ENCODE assay signal across 24 cellular contexts in the genomic region with DNA sequence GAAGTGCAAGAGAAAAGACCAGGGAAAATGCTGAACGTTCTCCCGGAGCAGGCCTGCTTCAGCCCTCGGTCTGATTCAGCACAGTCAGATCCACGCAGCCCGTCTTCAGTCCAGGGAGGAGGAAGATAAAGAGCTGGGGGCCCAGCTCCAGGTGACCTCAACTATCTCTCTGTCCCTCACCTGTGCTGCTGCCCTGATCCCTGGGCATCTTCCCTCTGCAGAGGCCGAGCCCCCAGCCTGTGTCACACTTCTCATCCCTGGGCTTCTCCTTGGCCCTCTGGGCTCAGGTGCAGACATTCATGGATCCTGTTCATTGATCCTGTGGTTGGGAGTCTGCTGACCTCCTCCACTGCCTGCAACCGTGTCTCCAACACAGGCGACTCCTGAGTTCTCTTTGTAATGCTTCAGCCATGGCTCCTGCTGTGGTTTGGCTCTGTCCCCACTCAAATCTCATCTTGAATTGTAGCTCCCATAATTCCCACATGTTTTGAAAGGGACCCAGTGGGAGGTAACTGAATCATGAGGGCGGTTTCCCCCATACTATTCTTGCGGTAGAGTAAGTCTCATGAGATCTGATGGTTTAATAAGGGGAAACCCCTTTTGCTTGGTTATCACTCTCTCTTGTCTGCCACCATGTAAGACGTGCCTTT. TPM values are rescaled to one million over a fixed set of nuclear protein-coding genes. Genes with fewer than 3 reads are reported as not detected.
DNase-seq lines count a peak whose midpoint lies in the region; ATAC-seq, FAIRE-seq and TF ChIP-seq lines count a peak whose summit lies in the region.
"Had no signal": no experiment of that assay in that cellular context is flagged by ENCODE, and none has a peak within 500 bp of the region (broad histone marks: within the 10 kb centered on the region; RNA-seq: fewer than 3 reads in every experiment).

No MANE protein-coding gene starts in this region.

- peaks cover 99% of the 10 kb centered on the region for H3K4me1 Mint-ChIP-seq in HFFc6 (ENCODE audit: low read depth)
- peaks cover 86% of the 10 kb centered on the region for H3K4me1 Mint-ChIP-seq in astrocyte (ENCODE audit: low read depth, unreplicated experiment)
- peaks cover 0 to under 1% of the 10 kb centered on the region in 2 donors for H3K4me1 Mint-ChIP-seq in stimulated activated naive B cell treated with anti-CD40 and anti-IgM and Interleukin-4, amounts not matched to agents 10 μg/mL and 1 μg/mL and 100 μg/mL, for 72 hours
- H3K4me1 Mint-ChIP-seq: activated CD8-positive, alpha-beta memory T cell treated with anti-CD3 and anti-CD28 coated beads, Interleukin-2, amount 10 ng/mL, durations not matched to agents 7 days and 5 days had no signal

- H3K36me3 ChIP-seq in astrocyte (ENCODE audit: insufficient read depth, low read length): peaks cover 22% of the 10 kb centered on the region
- H3K36me3 ChIP-seq: adrenal gland, Peyer's patch, spleen had no signal

- DNase-seq in HFFc6 (no peak), astrocyte (ENCODE audit: low read depth) (peak; percentile 78), glomerular visceral epithelial cell (ENCODE audit: extremely low spot score) (peak; percentile 76), ureter (ENCODE audit: low spot score) (no peak), NCI-H446 (lab: John Stamatoyannopoulos, UW) (no peak)
- no peak for DNase-seq in stimulated activated naive B cell treated with anti-CD40 and anti-IgM and Interleukin-4, amounts not matched to agents 10 μg/mL and 1 μg/mL and 100 μg/mL, for 72 hours
- DNase-seq: activated CD8-positive, alpha-beta memory T cell treated with anti-CD3 and anti-CD28 coated beads, Interleukin-2, amount 10 ng/mL, durations not matched to agents 7 days and 5 days; activated effector memory CD4-positive, alpha-beta T cell treated with Interleukin-2 at 50 U/mL for 16 hours; CD4-positive, alpha-beta memory T cell; cerebellar nuclear complex; hypothalamus; kidney; NCI-H187 treated with DMSO at 0.1 percent for 48 hours; psoas muscle; spleen; T-helper 9 cell had no signal

- peak overlapping the region; percentile 40 for H3K9ac ChIP-seq in astrocyte (ENCODE audit: low read length)

- peaks cover 84% of the 10 kb centered on the region for H3K79me2 ChIP-seq in astrocyte (ENCODE audit: insufficient read depth, low read length)

- H3K9me3 Mint-ChIP-seq in HFFc6 (no peaks in the 10 kb centered on the region), astrocyte (ENCODE audit: unreplicated experiment) (no peaks in the 10 kb centered on the region)
- peaks cover 6 to 12% of the 10 kb centered on the region in 2 donors for H3K9me3 Mint-ChIP-seq in stimulated activated naive B cell treated with anti-CD40 and anti-IgM and Interleukin-4, amounts not matched to agents 10 μg/mL and 1 μg/mL and 100 μg/mL, for 72 hours

- peaks cover 43% of the 10 kb centered on the region for H3K36me3 Mint-ChIP-seq in HFFc6 (ENCODE audit: low read depth)
- peaks cover 40% of the 10 kb centered on the region for H3K36me3 Mint-ChIP-seq in astrocyte (ENCODE audit: low read depth, unreplicated experiment)
- peaks cover 0 to 12% of the 10 kb centered on the region in 2 donors for H3K36me3 Mint-ChIP-seq in stimulated activated naive B cell treated with anti-CD40 and anti-IgM and Interleukin-4, amounts not matched to agents 10 μg/mL and 1 μg/mL and 100 μg/mL, for 72 hours
- H3K36me3 Mint-ChIP-seq: activated CD8-positive, alpha-beta memory T cell treated with anti-CD3 and anti-CD28 coated beads, Interleukin-2, amount 10 ng/mL, durations not matched to agents 7 days and 5 days had no signal

- ATAC-seq in stimulated activated naive B cell treated with anti-CD40 and anti-IgM and Interleukin-4, amounts not matched to agents 10 μg/mL and 1 μg/mL and 100 μg/mL, for 72 hours (replicated peaks): no peak
- ATAC-seq in HG03135 (IDR thresholded peaks at IDR 0.05; ENCODE audit: unreplicated experiment) (no peak), HG03097 (IDR thresholded peaks at IDR 0.05; ENCODE audit: low FRiP score, unreplicated experiment) (no peak)
- ATAC-seq: activated CD8-positive, alpha-beta memory T cell treated with anti-CD3 and anti-CD28 coated beads, Interleukin-2, amount 10 ng/mL, durations not matched to agents 7 days and 5 days; HCT116; HepG2; psoas muscle had no signal

- H3K4me2 ChIP-seq in astrocyte (ENCODE audit: low read length): peak overlapping the region; percentile 5

- H2AFZ ChIP-seq in astrocyte (ENCODE audit: low read depth, low read length): no peak overlapping the region

- peaks cover 86% of the 10 kb centered on the region for H3K4me1 ChIP-seq in astrocyte (ENCODE audit: insufficient read depth, low read length)

- H3K27me3 ChIP-seq in astrocyte (ENCODE audit: insufficient read depth, low read length): no peaks in the 10 kb centered on the region
- H3K27me3 ChIP-seq: adrenal gland, Peyer's patch had no signal

- no peaks in the 10 kb centered on the region for H4K20me1 ChIP-seq in astrocyte (ENCODE audit: insufficient read depth, low read length)

- H3K4me3 Mint-ChIP-seq in HFFc6 (peak overlapping the region; percentile 50; the same call in 1 of the 2 replicates), astrocyte (ENCODE audit: unreplicated experiment) (peak overlapping the region; percentile 55)
- H3K4me3 Mint-ChIP-seq in stimulated activated naive B cell treated with anti-CD40 and anti-IgM and Interleukin-4, amounts not matched to agents 10 μg/mL and 1 μg/mL and 100 μg/mL, for 72 hours: no peak overlapping the region
- H3K4me3 Mint-ChIP-seq: activated CD8-positive, alpha-beta memory T cell treated with anti-CD3 and anti-CD28 coated beads, Interleukin-2, amount 10 ng/mL, durations not matched to agents 7 days and 5 days; CD4-positive, alpha-beta memory T cell had no signal

- TF ChIP-seq CTCF in HFFc6 (IDR thresholded peaks at IDR 0.05): no peak
- TF ChIP-seq CTCF in astrocyte (IDR thresholded peaks at IDR 0.05; ENCODE audit: insufficient read depth, low read depth, low read length): no peak

- no peak overlapping the region for H3K4me3 ChIP-seq in astrocyte (ENCODE audit: insufficient read depth, low read depth, low read length)
- H3K4me3 ChIP-seq: adrenal gland, Peyer's patch, psoas muscle, spleen had no signal

- peak overlapping the region; percentile 76 for H3K27ac ChIP-seq in astrocyte (ENCODE audit: low read depth, low read length)
- H3K27ac ChIP-seq: adrenal gland, psoas muscle, spleen had no signal

- H3K27ac Mint-ChIP-seq in HFFc6 (peak overlapping the region; percentile 38), astrocyte (ENCODE audit: unreplicated experiment) (peak overlapping the region; percentile 89)
- peak overlapping the region; percentile 10 for H3K27ac Mint-ChIP-seq in stimulated activated naive B cell treated with anti-CD40 and anti-IgM and Interleukin-4, amounts not matched to agents 10 μg/mL and 1 μg/mL and 100 μg/mL, for 72 hours
- H3K27ac Mint-ChIP-seq: activated CD8-positive, alpha-beta memory T cell treated with anti-CD3 and anti-CD28 coated beads, Interleukin-2, amount 10 ng/mL, durations not matched to agents 7 days and 5 days had no signal

- H3K9me3 ChIP-seq in astrocyte (ENCODE audit: insufficient read depth, low read depth, low read length): no peaks in the 10 kb centered on the region
- H3K9me3 ChIP-seq: adrenal gland, Peyer's patch, psoas muscle had no signal

- H3K27me3 Mint-ChIP-seq in HFFc6 (ENCODE audit: insufficient read depth): no peaks in the 10 kb centered on the region; the same call in 1 of the 2 replicates
- no peaks in the 10 kb centered on the region for H3K27me3 Mint-ChIP-seq in astrocyte (ENCODE audit: low read depth, unreplicated experiment)
- peaks cover 44 to 74% of the 10 kb centered on the region in 2 donors for H3K27me3 Mint-ChIP-seq in stimulated activated naive B cell treated with anti-CD40 and anti-IgM and Interleukin-4, amounts not matched to agents 10 μg/mL and 1 μg/mL and 100 μg/mL, for 72 hours

- peak; percentile 5 for FAIRE-seq in astrocyte (lab: Jason Lieb, UNC)
- FAIRE-seq: endometrium, GM12892, HepG2, kidney had no signal

RNA-seq across cellular contexts. Expression of a gene that starts 27.9 kb away (rescaled TPM):
- 100 to 1,000 TPM; 202 to 327 (median 217) TPM for total RNA-seq in HFFc6 (2021; fragmentation: NEBNext Ultra II Directional; extraction: Animal tissue kit (Norgen Biotek cat#: 25700))
- total RNA-seq in astrocyte (1,414 and 1,647 TPM in 2 replicates), ureter (227 TPM)
- total RNA-seq: activated CD8-positive, alpha-beta memory T cell treated with anti-CD3 and anti-CD28 coated beads, Interleukin-2, amount 10 ng/mL, durations not matched to agents 7 days and 5 days; CD4-positive, alpha-beta memory T cell had no signal

RNA-seq across cellular contexts. Expression of a gene that starts 28.0 kb away (rescaled TPM):
- 100 to 1,000 TPM; 137 to 328 (median 148) TPM for total RNA-seq in HFFc6 (2021; fragmentation: NEBNext Ultra II Directional; extraction: Animal tissue kit (Norgen Biotek cat#: 25700))
- 2,489 and 3,103 TPM in 2 replicates for total RNA-seq in astrocyte
- 144 TPM for total RNA-seq in ureter
- total RNA-seq: activated CD8-positive, alpha-beta memory T cell treated with anti-CD3 and anti-CD28 coated beads, Interleukin-2, amount 10 ng/mL, durations not matched to agents 7 days and 5 days; CD4-positive, alpha-beta memory T cell; HepG2 had no signal

Comparison
In these comparisons a context has a peak if more than half of its experiments do, and no peak if none do; other contexts are left out.
1. DNase-seq: peak in astrocyte (single experiment) and glomerular visceral epithelial cell (single experiment); none in HFFc6 (single experiment), stimulated activated naive B cell treated with anti-CD40 and anti-IgM and Interleukin-4, amounts not matched to agents 10 μg/mL and 1 μg/mL and 100 μg/mL, for 72 hours (single experiment), ureter (single experiment) and NCI-H446 (0 of 2).
2. H3K27ac Mint-ChIP-seq: peak in every context shown above with its lines; median percentile 89 in astrocyte; 38 in HFFc6; 10 in stimulated activated naive B cell treated with anti-CD40 and anti-IgM and Interleukin-4, amounts not matched to agents 10 μg/mL and 1 μg/mL and 100 μg/mL, for 72 hours.
3. H3K4me3 Mint-ChIP-seq: peak in HFFc6 (single experiment) and astrocyte (single experiment); none in stimulated activated naive B cell treated with anti-CD40 and anti-IgM and Interleukin-4, amounts not matched to agents 10 μg/mL and 1 μg/mL and 100 μg/mL, for 72 hours (0 of 2).